38 cellular contexts compared by ENCODE assay signal in the genomic region with DNA sequence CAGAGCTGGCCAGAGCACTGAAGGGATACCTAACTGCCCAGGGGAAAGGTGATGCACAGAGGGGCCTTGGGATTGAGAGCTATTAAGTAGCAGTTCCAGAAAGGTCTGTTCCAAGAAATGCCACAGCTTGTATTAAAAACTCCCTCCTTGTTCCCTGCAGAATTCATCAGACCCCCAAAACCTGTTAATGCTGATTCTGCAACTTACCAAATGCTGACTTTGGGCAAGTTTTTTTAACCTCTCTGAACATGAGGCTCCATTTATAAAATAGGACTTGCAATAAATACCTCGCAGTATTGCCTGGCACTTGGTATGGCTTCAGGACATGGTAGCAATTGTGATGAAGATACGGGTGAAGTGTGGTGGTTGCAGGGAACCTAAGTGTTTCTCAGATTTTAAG. TPM values are rescaled to one million over a fixed set of nuclear protein-coding genes. Genes with fewer than 3 reads are reported as not detected.
"Had no signal": no experiment of that assay in that cellular context is flagged by ENCODE, and none has a peak within 500 bp of the region (broad histone marks: within the 10 kb centered on the region; RNA-seq: fewer than 3 reads in every experiment).

No MANE protein-coding gene starts in this region.

- H3K36me3 ChIP-seq: MG63 had no signal

- DNase-seq: Karpas-422, Kasumi-1, MG63, MM.1S, MV-4-11, NCI-H1048, NCI-H1092, NCI-H1092 treated with DMSO at 0.1 percent for 48 hours, NCI-H1105, NCI-H1105 treated with DMSO at 0.1 percent for 48 hours, NCI-H1417, NCI-H1417 treated with DMSO at 0.1 percent for 48 hours, NCI-H1436, NCI-H1436 treated with DMSO at 0.1 percent for 48 hours, NCI-H146, NCI-H1694, NCI-H1694 treated with DMSO at 0.1 percent for 48 hours, NCI-H187, NCI-H187 treated with DMSO at 0.1 percent for 48 hours, NCI-H1930, NCI-H2029, NCI-H2029 treated with DMSO at 0.1 percent for 48 hours, NCI-H2081, NCI-H2081 treated with DMSO at 0.1 percent for 48 hours, NCI-H2107, NCI-H2171, NCI-H2171 treated with DMSO at 0.1 percent for 48 hours, NCI-H2227 treated with DMSO at 0.1 percent for 48 hours, NCI-H226, NCI-H345, NCI-H446, NCI-H446 treated with DMSO at 0.1 percent for 48 hours, NCI-H510A, NCI-H510A treated with DMSO at 0.1 percent for 48 hours, NCI-H524 had no signal

- H3K27me3 ChIP-seq: MG63 had no signal

- H3K9me3 ChIP-seq: MG63 had no signal

- H3K4me3 ChIP-seq: MG63 had no signal

RNA-seq across cellular contexts. Expression of a gene that starts 30.1 kb away (rescaled TPM):
- total RNA-seq: LHCN-M2, M059J, NCI-H460 had no signal
